In the genomic region with DNA sequence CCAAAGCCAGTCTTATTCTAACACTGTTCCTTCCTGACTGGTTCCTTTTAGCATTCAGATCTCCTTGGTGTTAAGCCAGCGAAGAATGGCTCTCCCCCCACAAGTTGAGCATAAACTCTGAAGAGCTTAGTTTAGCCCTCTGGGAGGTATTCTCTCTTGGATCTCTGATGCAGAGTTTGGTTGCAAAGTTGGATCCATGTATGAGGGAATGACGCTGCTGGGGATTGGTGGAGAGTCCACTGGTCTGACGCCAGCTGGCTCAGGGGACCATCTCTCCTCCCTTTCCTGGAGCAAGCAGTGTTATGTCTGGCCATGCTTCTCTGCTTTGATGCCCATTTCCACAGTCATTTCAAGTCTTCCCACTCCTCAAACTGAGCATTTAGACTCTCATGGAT, we compare ENCODE assay signal across 21 cellular contexts.
DNase-seq lines count a peak whose midpoint lies in the region; ATAC-seq and TF ChIP-seq lines count a peak whose summit lies in the region.
"Had no signal": no experiment of that assay in that cellular context is flagged by ENCODE, and none has a peak within 500 bp of the region (broad histone marks: within the 10 kb centered on the region; RNA-seq: fewer than 3 reads in every experiment).

No MANE protein-coding gene starts in this region.

- TF ChIP-seq CTCF in body of pancreas (IDR thresholded peaks at IDR 0.05), result no peak
- no peak for TF ChIP-seq CTCF in heart left ventricle (IDR thresholded peaks at IDR 0.05)
- no peak for TF ChIP-seq CTCF in osteoblast (IDR thresholded peaks at IDR 0.05; ENCODE audit: extremely low read depth, low read depth, low read length)

- H3K36me3 ChIP-seq in body of pancreas (replicated peaks in 1 of 2; ENCODE audit: insufficient read depth in 1 of 2, low read depth in 2 of 2), result no peaks in the 10 kb centered on the region
- H3K36me3 ChIP-seq in heart left ventricle, result no peaks in the 10 kb centered on the region
- no peaks in the 10 kb centered on the region for H3K36me3 ChIP-seq in osteoblast (ENCODE audit: insufficient read depth, low read length)
- H3K36me3 ChIP-seq: esophagus muscularis mucosa, transverse colon had no signal

- no peaks in the 10 kb centered on the region for H3K27me3 Mint-ChIP-seq in activated CD4-positive, alpha-beta T cell treated with anti-CD3 and anti-CD28 coated beads, Interleukin-2, amount 10 ng/mL, durations not matched to agents 7 days and 5 days
- H3K27me3 Mint-ChIP-seq: activated T-helper 17 cell treated with anti-CD3 and anti-CD28 coated beads, Interleukin-2, amount 50 U/mL, for 72 hours; natural killer cell treated with Interleukin-12 subunit alpha and Interleukin-12 subunit beta and Interleukin-15 and Interleukin-18, amount 100 ng/mL, for 72 hours had no signal

- H3K4me2 ChIP-seq in osteoblast (ENCODE audit: insufficient read depth, low read length), result no peak overlapping the region
- H3K4me2 ChIP-seq: SK-N-SH had no signal

- H3K4me3 ChIP-seq in body of pancreas, result no peak overlapping the region
- H3K4me3 ChIP-seq in heart left ventricle, result no peak overlapping the region
- H3K4me3 ChIP-seq in osteoblast (ENCODE audit: insufficient read depth, low read length), result no peak overlapping the region
- H3K4me3 ChIP-seq: esophagus muscularis mucosa, transverse colon had no signal

- no peaks in the 10 kb centered on the region for H3K36me3 Mint-ChIP-seq in activated CD4-positive, alpha-beta T cell treated with anti-CD3 and anti-CD28 coated beads, Interleukin-2, amount 10 ng/mL, durations not matched to agents 7 days and 5 days (ENCODE audit: low read depth)
- H3K36me3 Mint-ChIP-seq: natural killer cell treated with Interleukin-12 subunit alpha and Interleukin-12 subunit beta and Interleukin-15 and Interleukin-18, amount 100 ng/mL, for 72 hours had no signal

- H3K27ac ChIP-seq in body of pancreas (no peak overlapping the region), heart left ventricle (peak overlapping the region in 3 of 12 donors; percentile 5 to 22 (median 6)), osteoblast (ENCODE audit: low read depth, low read length) (peak overlapping the region; percentile 49)
- H3K27ac ChIP-seq: esophagus muscularis mucosa, transverse colon had no signal

- no peak overlapping the region for H3K27ac Mint-ChIP-seq in activated CD4-positive, alpha-beta T cell treated with anti-CD3 and anti-CD28 coated beads, Interleukin-2, amount 10 ng/mL, durations not matched to agents 7 days and 5 days
- H3K27ac Mint-ChIP-seq: activated T-helper 17 cell treated with anti-CD3 and anti-CD28 coated beads, Interleukin-2, amount 50 U/mL, for 72 hours; natural killer cell treated with Interleukin-12 subunit alpha and Interleukin-12 subunit beta and Interleukin-15 and Interleukin-18, amount 100 ng/mL, for 72 hours had no signal

- H3K4me1 Mint-ChIP-seq in activated CD4-positive, alpha-beta T cell treated with anti-CD3 and anti-CD28 coated beads, Interleukin-2, amount 10 ng/mL, durations not matched to agents 7 days and 5 days, result no peaks in the 10 kb centered on the region
- H3K4me1 Mint-ChIP-seq: activated T-helper 17 cell treated with anti-CD3 and anti-CD28 coated beads, Interleukin-2, amount 50 U/mL, for 72 hours had no signal

- intact Hi-C loops in body of pancreas (cut with DNase I), result no loop called here
- intact Hi-C loops in heart left ventricle (cut with DNase I), result loop anchor here in 1 of 10 donors (10.0 kb wide), 2 partner anchors 130 to 190 kb away; a partner anchor contains a TSS

- peak; percentile 9 to 20 (median 14) for DNase-seq in body of pancreas
- peak; percentile 65 to 73 (median 70) for DNase-seq in heart left ventricle
- no peak for DNase-seq in osteoblast (ENCODE audit: insufficient read length, low spot score, missing footprints)
- peak; percentile 71 for DNase-seq in ureter (ENCODE audit: low spot score)
- no peak for DNase-seq in activated effector memory CD4-positive, alpha-beta T cell treated with Interleukin-2 at 50 U/mL for 16 hours
- DNase-seq in activated CD4-positive, alpha-beta T cell treated with anti-CD3 and anti-CD28 coated beads, Interleukin-2, amount 10 ng/mL, durations not matched to agents 7 days and 5 days, result no peak
- no peak for DNase-seq in amygdala (lab: John Stamatoyannopoulos, UW)
- DNase-seq: AML-193; effector memory CD4-positive, alpha-beta T cell; hippocampal formation; islet precursor cell; mesendoderm; NCI-H1105; NCI-H2081; NCI-H446 treated with DMSO at 0.1 percent for 48 hours; SK-N-SH; transverse colon had no signal

- no peaks in the 10 kb centered on the region for H3K79me2 ChIP-seq in osteoblast (ENCODE audit: insufficient read depth, low read length)

- CTCF ChIA-PET in activated CD4-positive, alpha-beta T cell treated with anti-CD3 and anti-CD28 coated beads, Interleukin-2, amount 10 ng/mL, durations not matched to agents 7 days and 5 days (lab: Charles Lee), result no interaction called here

- no peaks in the 10 kb centered on the region for H3K9me3 ChIP-seq in body of pancreas
- H3K9me3 ChIP-seq in heart left ventricle, result peaks cover 0 to 13% (median 0%) of the 10 kb centered on the region in 12 donors
- peaks cover 3% of the 10 kb centered on the region for H3K9me3 ChIP-seq in osteoblast (ENCODE audit: low read depth, low read length)
- H3K9me3 ChIP-seq: esophagus muscularis mucosa, SK-N-SH, transverse colon had no signal

- 52 to 74% methylated on average over 3 of the region's 3 CpGs for WGBS in body of pancreas, 2 donors
- 31 to 49% (median 43%) methylated on average over 3 of the region's 3 CpGs for WGBS in heart left ventricle, 4 donors

- H3K4me1 ChIP-seq in body of pancreas (no peaks in the 10 kb centered on the region), heart left ventricle (peaks cover 0 to 23% (median under 1%) of the 10 kb centered on the region in 12 donors), osteoblast (ENCODE audit: insufficient read depth, low read length) (peaks cover 47% of the 10 kb centered on the region)
- H3K4me1 ChIP-seq: transverse colon had no signal

- H3K27me3 ChIP-seq in body of pancreas (no peaks in the 10 kb centered on the region), heart left ventricle (no peaks in the 10 kb centered on the region), osteoblast (ENCODE audit: insufficient read depth, low read length) (no peaks in the 10 kb centered on the region)
- H3K27me3 ChIP-seq: esophagus muscularis mucosa, transverse colon had no signal

- H2AFZ ChIP-seq in osteoblast (ENCODE audit: low read length), result peak overlapping the region; percentile 16

- peak; percentile 33 for ATAC-seq in body of pancreas
- peak in 3 of 4 donors; percentile 78 to 85 (median 85) for ATAC-seq in heart left ventricle
- ATAC-seq: activated CD4-positive, CD25-positive, alpha-beta regulatory T cell treated with anti-CD3 and anti-CD28 coated beads, Interleukin-2, amount 50 U/mL, for 24 hours; activated T-helper 17 cell treated with anti-CD3 and anti-CD28 coated beads, Interleukin-2, amount 50 U/mL, for 72 hours; natural killer cell treated with Interleukin-12 subunit alpha and Interleukin-12 subunit beta and Interleukin-15 and Interleukin-18, amount 100 ng/mL, for 72 hours had no signal

- no peaks in the 10 kb centered on the region for H4K20me1 ChIP-seq in osteoblast (ENCODE audit: insufficient read depth, low read length)

- H3K4me3 Mint-ChIP-seq in activated CD4-positive, alpha-beta T cell treated with anti-CD3 and anti-CD28 coated beads, Interleukin-2, amount 10 ng/mL, durations not matched to agents 7 days and 5 days, result no peak overlapping the region
- H3K4me3 Mint-ChIP-seq: activated T-helper 17 cell treated with anti-CD3 and anti-CD28 coated beads, Interleukin-2, amount 50 U/mL, for 72 hours; natural killer cell treated with Interleukin-12 subunit alpha and Interleukin-12 subunit beta and Interleukin-15 and Interleukin-18, amount 100 ng/mL, for 72 hours had no signal

- peaks cover 2% of the 10 kb centered on the region for H3K9me3 Mint-ChIP-seq in activated CD4-positive, alpha-beta T cell treated with anti-CD3 and anti-CD28 coated beads, Interleukin-2, amount 10 ng/mL, durations not matched to agents 7 days and 5 days
- H3K9me3 Mint-ChIP-seq: activated T-helper 17 cell treated with anti-CD3 and anti-CD28 coated beads, Interleukin-2, amount 50 U/mL, for 72 hours; natural killer cell treated with Interleukin-12 subunit alpha and Interleukin-12 subunit beta and Interleukin-15 and Interleukin-18, amount 100 ng/mL, for 72 hours had no signal

- no peak for TF ChIP-seq POLR2A in body of pancreas (IDR thresholded peaks at IDR 0.05)
- TF ChIP-seq POLR2A in heart left ventricle (IDR thresholded peaks at IDR 0.05), result no peak

- POLR2A ChIA-PET in activated CD4-positive, alpha-beta T cell treated with anti-CD3 and anti-CD28 coated beads, Interleukin-2, amount 10 ng/mL, durations not matched to agents 7 days and 5 days (lab: Charles Lee), result no interaction called here

Comparison
In these comparisons a context has a peak if more than half of its experiments do, and no peak if none do; other contexts are left out.
1. DNase-seq: peak in body of pancreas (4 of 4), heart left ventricle (5 of 5) and ureter (single experiment); none in osteoblast (single experiment), activated effector memory CD4-positive, alpha-beta T cell treated with Interleukin-2 at 50 U/mL for 16 hours (single experiment), activated CD4-positive, alpha-beta T cell treated with anti-CD3 and anti-CD28 coated beads, Interleukin-2, amount 10 ng/mL, durations not matched to agents 7 days and 5 days (single experiment) and amygdala (0 of 56).